ENCODE assay signal across 8 cellular contexts in the genomic region with DNA sequence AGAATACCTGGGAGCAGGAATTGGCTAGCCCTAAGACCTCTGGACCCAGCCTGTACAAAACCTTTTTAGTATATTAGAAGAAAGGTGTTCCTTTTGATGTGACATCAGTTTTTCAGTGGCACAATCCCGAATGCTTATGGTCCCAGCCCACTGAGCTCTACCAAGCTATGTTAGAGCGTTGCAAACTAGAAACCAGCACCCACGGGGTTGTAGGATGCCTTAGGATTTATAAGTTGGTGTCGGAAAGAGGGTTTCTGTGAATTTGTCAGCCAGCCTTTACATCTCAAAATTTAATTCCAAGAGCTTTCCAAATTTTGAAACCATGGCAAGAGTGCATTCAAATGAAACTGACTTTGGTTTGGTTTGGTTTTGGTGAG. TPM values are rescaled to one million over a fixed set of nuclear protein-coding genes. Genes with fewer than 3 reads are reported as not detected.
DNase-seq lines count a peak whose midpoint lies in the region; ATAC-seq and TF ChIP-seq lines count a peak whose summit lies in the region.

No MANE protein-coding gene starts in this region.

- peak overlapping the region; percentile 73 to 97 (median 92) for H3K4me3 ChIP-seq in skin epidermis

- H3K4me1 Mint-ChIP-seq in T-helper 17 cell = peaks cover 17% of the 10 kb centered on the region

- DNase-seq in T-helper 17 cell (no peak), left cardiac atrium (no peak), GM10266 (ENCODE audit: extremely low spot score) (no peak), EL (no peak), NCI-H446 treated with DMSO at 0.1 percent for 48 hours (lab: John Stamatoyannopoulos, UW) (no peak)

- ATAC-seq in GM19043 (IDR thresholded peaks at IDR 0.05; ENCODE audit: low read depth, unreplicated experiment) (peak; percentile 6), HG02943 (IDR thresholded peaks at IDR 0.05; ENCODE audit: low read depth, unreplicated experiment) (peak; percentile 12), T-helper 17 cell (no peak), left cardiac atrium (peak; percentile 7 to 35)

- H3K27me3 Mint-ChIP-seq in T-helper 17 cell = no peaks in the 10 kb centered on the region

- peak overlapping the region; percentile 100 for H3K4me3 Mint-ChIP-seq in T-helper 17 cell

- peaks cover 3% of the 10 kb centered on the region for H3K36me3 Mint-ChIP-seq in T-helper 17 cell (ENCODE audit: low read depth)

- intact Hi-C loops in left cardiac atrium (cut with DNase I) = no loop called here

- H3K9me3 ChIP-seq in T-helper 17 cell (ENCODE audit: control insufficient read depth, low read length, poor library complexity, severe bottlenecking) = no peaks in the 10 kb centered on the region

- H3K27ac ChIP-seq in skin epidermis = peak overlapping the region in 13 of 21 experiments; percentile 7 to 94 (median 89)

- peak overlapping the region; percentile 98 for H3K27ac Mint-ChIP-seq in T-helper 17 cell

- no peak for TF ChIP-seq CTCF in GM10266 (IDR thresholded peaks at IDR 0.05; ENCODE audit: control insufficient read depth, insufficient read depth, low read depth, missing control alignments)

RNA-seq across cellular contexts. Expression of gene LMAN1, which starts 0.5 kb away (rescaled TPM):
- total RNA-seq in T-helper 17 cell = 10 to 100 TPM; 47.2 to 58.1 TPM
- 10 to 100 TPM; 58.2 to 80.1 TPM for total RNA-seq in left cardiac atrium

RNA-seq across cellular contexts. Expression of gene CPLX4, which starts 41.1 kb away (rescaled TPM):
- not detected for total RNA-seq in T-helper 17 cell
- total RNA-seq in left cardiac atrium = not detected
